8 cellular contexts compared by ENCODE assay signal in the genomic region with DNA sequence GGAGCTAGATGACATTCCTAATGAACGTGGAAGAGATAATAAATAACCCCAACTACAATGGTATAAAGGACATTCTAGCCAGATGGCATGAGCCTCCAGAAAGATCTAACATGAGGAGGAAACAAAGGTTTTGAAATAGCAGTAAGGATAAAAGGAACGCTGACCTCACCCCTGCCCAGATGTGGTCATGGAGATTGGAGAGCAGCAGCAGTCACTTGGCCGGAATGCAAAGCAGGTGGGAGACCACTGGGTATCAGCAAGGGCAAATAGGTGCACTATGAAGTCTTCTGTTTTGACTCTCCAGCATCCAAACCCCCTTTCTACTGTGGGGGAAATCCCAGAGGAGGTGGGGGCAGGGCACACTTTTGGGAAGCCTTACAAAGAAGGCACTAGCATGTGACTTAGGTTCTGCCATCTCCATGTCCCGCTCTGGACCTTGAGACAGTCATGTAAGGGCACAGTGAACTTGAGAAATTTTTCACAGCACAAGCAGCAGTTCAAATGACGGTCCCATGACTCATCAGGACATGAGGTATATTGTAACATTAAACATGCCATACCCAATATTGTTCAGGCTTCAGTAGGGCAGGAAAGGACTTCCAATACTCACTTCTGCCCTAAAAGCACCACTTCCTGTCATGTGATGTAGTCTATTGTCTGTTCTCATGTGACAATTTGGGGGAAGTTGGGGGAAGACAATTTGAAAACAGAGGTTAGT. TPM values are rescaled to one million over a fixed set of nuclear protein-coding genes. Genes with fewer than 3 reads are reported as not detected.
DNase-seq lines count a peak whose midpoint lies in the region; ATAC-seq and TF ChIP-seq lines count a peak whose summit lies in the region.

No MANE protein-coding gene starts in this region.

- peak; percentile 5 for DNase-seq in stimulated activated CD4-positive, alpha-beta T cell treated with anti-CD3 and anti-CD28 coated beads, Interleukin-2, amount 100 ng/mL, for 4 hours (ENCODE audit: low read depth)
- DNase-seq in stimulated activated CD4-positive, alpha-beta T cell treated with anti-CD3 and anti-CD28 coated beads, Interleukin-2, amount 100 ng/mL, for 24 hours = no peak
- peak; percentile 66 for DNase-seq in NOMO-1 treated with DMSO at 0.1 percent for 48 hours (lab: John Stamatoyannopoulos, UW; ENCODE audit: unreplicated experiment)
- no peak for DNase-seq in esophagus squamous epithelium (lab: John Stamatoyannopoulos, UW)
- peak; percentile 5 for DNase-seq in thoracic aorta (ENCODE audit: low spot score)
- no peak for DNase-seq in NCI-H524 (lab: John Stamatoyannopoulos, UW)
- DNase-seq in activated CD8-positive, alpha-beta memory T cell treated with anti-CD3 and anti-CD28 coated beads, Interleukin-2, amount 50 U/mL, for 4 hours = no peak

- intact Hi-C loops in esophagus squamous epithelium (cut with DNase I) = no loop called here

- peaks cover 5 to 20% (median 11%) of the 10 kb centered on the region in 3 donors for H3K4me1 ChIP-seq in esophagus squamous epithelium
- H3K4me1 ChIP-seq in thoracic aorta (ENCODE audit: control insufficient read depth in 1 of 2, low read depth in 2 of 2) = peaks cover 6 to 17% of the 10 kb centered on the region in 2 donors

- 53 to 64% methylated on average over 5 of the region's 5 CpGs for WGBS in esophagus squamous epithelium, 2 donors

- H3K9me3 ChIP-seq in esophagus squamous epithelium (no peaks in the 10 kb centered on the region), thoracic aorta (no peaks in the 10 kb centered on the region)

- H3K36me3 ChIP-seq in esophagus squamous epithelium (no peaks in the 10 kb centered on the region), thoracic aorta (no peaks in the 10 kb centered on the region)

- no peak for TF ChIP-seq CTCF in esophagus squamous epithelium (IDR thresholded peaks at IDR 0.05)
- no peak for TF ChIP-seq CTCF in thoracic aorta (IDR thresholded peaks at IDR 0.05)

- TF ChIP-seq POLR2A in esophagus squamous epithelium (IDR thresholded peaks at IDR 0.05) = no peak

- H3K27ac ChIP-seq in esophagus squamous epithelium (peak overlapping the region in 3 of 4 donors; percentile 45 to 64 (median 49)), thoracic aorta (no peak overlapping the region)

- no peak for ATAC-seq in thoracic aorta (ENCODE audit: insufficient number of reproducible peaks, low FRiP score, low read depth)
- no peak for ATAC-seq in HG02623 (IDR thresholded peaks at IDR 0.05; ENCODE audit: unreplicated experiment)

- H3K4me3 ChIP-seq in esophagus squamous epithelium (no peak overlapping the region), thoracic aorta (no peak overlapping the region)

- H3K27me3 ChIP-seq in esophagus squamous epithelium = no peaks in the 10 kb centered on the region
- no peaks in the 10 kb centered on the region for H3K27me3 ChIP-seq in thoracic aorta (replicated peaks; ENCODE audit: insufficient read depth)

RNA-seq across cellular contexts. Expression of gene METTL4, which starts 55.2 kb away (rescaled TPM):
- 1 to 10 TPM; 1.8 to 6.7 (median 4.4) TPM for total RNA-seq in esophagus squamous epithelium
- total RNA-seq in thoracic aorta = 10 to 100 TPM in 1 of 2 donors, 1 to 10 TPM in 1; 8.3 to 12.2 TPM

RNA-seq across cellular contexts. Expression of gene NDC80, which starts 55.3 kb away (rescaled TPM):
- total RNA-seq in esophagus squamous epithelium (10 to 100 TPM in 2 of 4 donors, 1 to 10 TPM in 2; 2.9 to 13.8 (median 8.0) TPM), thoracic aorta (1 to 10 TPM in 1 of 2 donors, not detected in 1; 1.6 TPM)

Comparison
In these comparisons a context has a peak if more than half of its experiments do, and no peak if none do; other contexts are left out.
1. DNase-seq: peak in stimulated activated CD4-positive, alpha-beta T cell treated with anti-CD3 and anti-CD28 coated beads, Interleukin-2, amount 100 ng/mL, for 4 hours (single experiment), NOMO-1 treated with DMSO at 0.1 percent for 48 hours (single experiment) and thoracic aorta (single experiment); none in stimulated activated CD4-positive, alpha-beta T cell treated with anti-CD3 and anti-CD28 coated beads, Interleukin-2, amount 100 ng/mL, for 24 hours (0 of 2), esophagus squamous epithelium (single experiment), NCI-H524 (0 of 2) and activated CD8-positive, alpha-beta memory T cell treated with anti-CD3 and anti-CD28 coated beads, Interleukin-2, amount 50 U/mL, for 4 hours (single experiment).
2. H3K27ac ChIP-seq: peak in esophagus squamous epithelium (3 of 4); none in thoracic aorta (0 of 2).